ENCODE assay signal across 1 cellular context in the genomic region with DNA sequence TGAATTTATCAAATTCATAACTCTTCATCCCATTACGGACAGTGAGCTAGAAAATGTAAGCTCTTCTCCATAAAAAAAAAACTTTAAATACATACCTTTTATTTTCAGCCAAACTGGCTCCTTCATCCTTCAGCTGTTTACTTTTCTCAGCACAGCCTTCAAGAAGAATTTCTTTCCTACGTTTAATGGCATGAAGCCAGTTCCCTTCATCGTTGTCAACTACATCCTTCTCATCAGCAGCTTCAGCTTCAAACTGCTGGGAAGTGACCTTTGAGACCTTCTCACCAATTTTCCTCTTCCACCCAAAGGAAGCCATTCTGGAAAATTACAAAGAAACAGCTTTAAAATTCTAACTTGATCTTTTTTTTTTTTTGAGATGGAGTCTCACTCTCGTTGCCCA.
TF ChIP-seq lines count a peak whose summit lies in the region.

No MANE protein-coding gene starts in this region.

TF ChIP-seq in K562, 482 proteins besides CTCF, POLR2A, EP300 and RAD21:
- TF ChIP-seq NFIC (IDR thresholded peaks at IDR 0.05) (0 out of 2 replicates have a peak, but pooled peaks have one; percentile 17), PML (IDR thresholded peaks at IDR 0.05; ENCODE audit: low read length) (no peak), ZNF707 (CRISPR knock-in tag; conservative IDR thresholded peaks at IDR 0.05) (no peak), ZNF449 (CRISPR knock-in tag; IDR thresholded peaks at IDR 0.05) (no peak)
